13 cellular contexts compared by ENCODE assay signal in the genomic region with DNA sequence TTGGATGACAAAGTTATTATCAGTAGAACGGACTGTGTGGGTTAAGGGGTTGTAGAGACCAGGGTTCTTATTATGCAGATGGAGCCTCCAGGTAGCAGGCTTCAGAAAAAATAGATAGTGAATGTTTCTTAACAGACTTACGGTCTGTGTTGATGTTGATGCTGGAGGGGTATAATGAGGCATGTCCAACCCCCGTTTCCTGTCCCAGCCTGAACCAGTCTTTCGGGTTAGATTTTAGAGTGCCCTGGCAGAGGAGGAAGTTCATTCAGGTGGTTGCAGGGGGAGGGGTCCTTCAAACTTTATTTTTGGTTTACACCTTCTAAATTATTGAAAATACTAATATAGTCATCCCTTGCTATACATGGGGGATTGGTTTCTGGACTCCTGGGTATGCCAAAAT. TPM values are rescaled to one million over a fixed set of nuclear protein-coding genes. Genes with fewer than 3 reads are reported as not detected.
DNase-seq lines count a peak whose midpoint lies in the region; ATAC-seq and TF ChIP-seq lines count a peak whose summit lies in the region.
"Had no signal": no experiment of that assay in that cellular context is flagged by ENCODE, and none has a peak within 500 bp of the region (broad histone marks: within the 10 kb centered on the region; RNA-seq: fewer than 3 reads in every experiment).

No MANE protein-coding gene starts in this region.

- no peaks in the 10 kb centered on the region for H3K9me3 ChIP-seq in naive thymus-derived CD4-positive, alpha-beta T cell (ENCODE audit: control insufficient read depth in 2 of 3, low read length in 3 of 3)
- H3K9me3 ChIP-seq in Karpas-422 (ENCODE audit: low read length): no peaks in the 10 kb centered on the region

- peak overlapping the region; percentile 77 for H3K27ac Mint-ChIP-seq in activated CD8-positive, alpha-beta T cell treated with anti-CD3 and anti-CD28 coated beads for 36 hours
- peak overlapping the region; percentile 9 to 92 (median 81) for H3K27ac Mint-ChIP-seq in naive thymus-derived CD4-positive, alpha-beta T cell

- H3K27me3 ChIP-seq in naive thymus-derived CD4-positive, alpha-beta T cell (ENCODE audit: control insufficient read depth in 2 of 2, insufficient read depth in 2 of 2, low read length in 2 of 2): no peaks in the 10 kb centered on the region
- H3K27me3 ChIP-seq in Karpas-422 (ENCODE audit: low read length): no peaks in the 10 kb centered on the region

- H3K4me3 Mint-ChIP-seq in activated CD8-positive, alpha-beta T cell treated with anti-CD3 and anti-CD28 coated beads for 36 hours: peak overlapping the region; percentile 9
- peak overlapping the region; percentile 7 to 77 (median 60) for H3K4me3 Mint-ChIP-seq in naive thymus-derived CD4-positive, alpha-beta T cell
- H3K4me3 Mint-ChIP-seq: neural crest cell had no signal

- H3K79me2 ChIP-seq in Karpas-422 (ENCODE audit: low read length): no peaks in the 10 kb centered on the region

- no peaks in the 10 kb centered on the region for H3K36me3 Mint-ChIP-seq in activated CD8-positive, alpha-beta T cell treated with anti-CD3 and anti-CD28 coated beads for 36 hours (ENCODE audit: low read depth)
- H3K36me3 Mint-ChIP-seq in naive thymus-derived CD4-positive, alpha-beta T cell: peaks cover 0 to 6% (median 0%) of the 10 kb centered on the region in 5 donors

- H3K27ac ChIP-seq in naive thymus-derived CD4-positive, alpha-beta T cell (ENCODE audit: low read depth, low read length): no peak overlapping the region
- no peak overlapping the region for H3K27ac ChIP-seq in Karpas-422 (ENCODE audit: low read length)

- no peak for DNase-seq in activated CD4-positive, CD25-positive, alpha-beta regulatory T cell (lab: John Stamatoyannopoulos, UW)
- no peak for DNase-seq in activated CD8-positive, alpha-beta T cell treated with anti-CD3 and anti-CD28 coated beads for 36 hours
- peak in 5 of 9 donors; percentile 30 to 55 (median 52) for DNase-seq in naive thymus-derived CD4-positive, alpha-beta T cell
- DNase-seq in Karpas-422 (no peak), activated gamma-delta T cell treated with Interleukin-2 at 50 U/mL for 16 hours (no peak)
- DNase-seq: dermis blood vessel endothelial cell, HCEC 1CT, KG1, NCI-H1930 had no signal

- H3K4me2 ChIP-seq in Karpas-422 (ENCODE audit: low read depth, low read length, poor library complexity, severe bottlenecking): no peak overlapping the region

- no peaks in the 10 kb centered on the region for H3K27me3 Mint-ChIP-seq in activated CD8-positive, alpha-beta T cell treated with anti-CD3 and anti-CD28 coated beads for 36 hours
- no peaks in the 10 kb centered on the region for H3K27me3 Mint-ChIP-seq in naive thymus-derived CD4-positive, alpha-beta T cell

- CTCF ChIA-PET in activated CD8-positive, alpha-beta T cell treated with anti-CD3 and anti-CD28 coated beads for 36 hours (lab: Charles Lee): interaction anchor here (1.3 kb wide), 1 partner anchor 15 kb away, joined by 6 read pairs; no protein-coding TSS in a partner anchor
- CTCF ChIA-PET in naive thymus-derived CD4-positive, alpha-beta T cell (lab: Charles Lee): interaction anchor here (0.6 to 2.4 kb wide), 3 partner anchors 9 to 41 kb away, joined by 3 to 7 read pairs (median 4); no protein-coding TSS in a partner anchor

- peak; percentile 43 to 51 for ATAC-seq in activated CD4-positive, CD25-positive, alpha-beta regulatory T cell treated with anti-CD3 and anti-CD28 coated beads, Interleukin-2, amount 50 U/mL, for 24 hours
- ATAC-seq in GM21825 (IDR thresholded peaks at IDR 0.05; ENCODE audit: unreplicated experiment): peak; percentile 61
- peak; percentile 76 for ATAC-seq in activated CD8-positive, alpha-beta T cell treated with anti-CD3 and anti-CD28 coated beads for 36 hours
- ATAC-seq in naive thymus-derived CD4-positive, alpha-beta T cell: peak; percentile 63
- ATAC-seq in GM19023 (IDR thresholded peaks at IDR 0.05; ENCODE audit: unreplicated experiment): no peak

- no peaks in the 10 kb centered on the region for H4K20me1 ChIP-seq in Karpas-422 (ENCODE audit: insufficient read depth, low read depth, low read length)

- POLR2A ChIA-PET in activated CD8-positive, alpha-beta T cell treated with anti-CD3 and anti-CD28 coated beads for 36 hours (lab: Charles Lee): interaction anchor here (0.6 to 1.7 kb wide), 3 partner anchors 17 to 193 kb away, joined by 3 to 6 read pairs (median 4); no protein-coding TSS in a partner anchor
- POLR2A ChIA-PET in naive thymus-derived CD4-positive, alpha-beta T cell (lab: Charles Lee): interaction anchor here (0.9 to 1.7 kb wide), 6 partner anchors 9 to 53 kb away, joined by 3 to 8 read pairs (median 4); no protein-coding TSS in a partner anchor

- H3K36me3 ChIP-seq in naive thymus-derived CD4-positive, alpha-beta T cell (ENCODE audit: control insufficient read depth in 2 of 3, insufficient read depth in 3 of 3, low read length in 3 of 3): no peaks in the 10 kb centered on the region
- no peaks in the 10 kb centered on the region for H3K36me3 ChIP-seq in Karpas-422 (ENCODE audit: insufficient read depth, low read length)

- H3K4me1 ChIP-seq in naive thymus-derived CD4-positive, alpha-beta T cell (ENCODE audit: control insufficient read depth in 2 of 2, insufficient read depth in 2 of 2, low read length in 2 of 2): peaks cover 28 to 68% of the 10 kb centered on the region in 2 donors
- H3K4me1 ChIP-seq in Karpas-422 (ENCODE audit: low read length): peaks cover 5% of the 10 kb centered on the region

- peaks cover 79% of the 10 kb centered on the region for H3K4me1 Mint-ChIP-seq in activated CD8-positive, alpha-beta T cell treated with anti-CD3 and anti-CD28 coated beads for 36 hours (ENCODE audit: low read depth)
- H3K4me1 Mint-ChIP-seq in naive thymus-derived CD4-positive, alpha-beta T cell: peaks cover 65 to 95% (median 86%) of the 10 kb centered on the region in 7 donors

- intact Hi-C loops in activated CD8-positive, alpha-beta T cell treated with anti-CD3 and anti-CD28 coated beads for 36 hours (cut with micrococcal nuclease): no loop called here
- intact Hi-C loops in naive thymus-derived CD4-positive, alpha-beta T cell (cut with micrococcal nuclease): loop anchor here in 1 of 2 donors (1.0 kb wide), 1 partner anchor 15 kb away; no protein-coding TSS in a partner anchor

- no peaks in the 10 kb centered on the region for H3K9me2 ChIP-seq in Karpas-422 (replicated peaks; ENCODE audit: insufficient read depth, low read length)

- no peak overlapping the region for H3K9ac ChIP-seq in Karpas-422 (ENCODE audit: low read length)

- H3K9me3 Mint-ChIP-seq in activated CD8-positive, alpha-beta T cell treated with anti-CD3 and anti-CD28 coated beads for 36 hours: peaks cover 3% of the 10 kb centered on the region
- no peaks in the 10 kb centered on the region for H3K9me3 Mint-ChIP-seq in naive thymus-derived CD4-positive, alpha-beta T cell
- H3K9me3 Mint-ChIP-seq: neural crest cell had no signal

- no peak for TF ChIP-seq CTCF in activated CD8-positive, alpha-beta T cell treated with anti-CD3 and anti-CD28 coated beads for 36 hours (IDR thresholded peaks at IDR 0.05)

- no peak overlapping the region for H3K4me3 ChIP-seq in naive thymus-derived CD4-positive, alpha-beta T cell (ENCODE audit: low read length)
- no peak overlapping the region for H3K4me3 ChIP-seq in Karpas-422 (ENCODE audit: low read length)

- no peak overlapping the region for H2AFZ ChIP-seq in Karpas-422 (ENCODE audit: low read length)

RNA-seq across cellular contexts. Expression of a gene that starts 9.7 kb away (rescaled TPM):
- total RNA-seq in activated CD8-positive, alpha-beta T cell treated with anti-CD3 and anti-CD28 coated beads for 36 hours: 100 to 1,000 TPM; 290 to 317 TPM
- total RNA-seq in naive thymus-derived CD4-positive, alpha-beta T cell: 100 to 1,000 TPM; 389 to 465 (median 460) TPM
- polyA plus RNA-seq in naive thymus-derived CD4-positive, alpha-beta T cell: 100 to 1,000 TPM; 114 to 268 TPM
- total RNA-seq in Karpas-422 (2014; rRNA removed; shearing (Covaris generic); ENCODE audit: low replicate concordance): 2.3 and 5.3 TPM in 2 replicates

Comparison
In these comparisons a context has a peak if more than half of its experiments do, and no peak if none do; other contexts are left out.
1. DNase-seq: peak in naive thymus-derived CD4-positive, alpha-beta T cell (5 of 9); none in activated CD4-positive, CD25-positive, alpha-beta regulatory T cell (0 of 4), activated CD8-positive, alpha-beta T cell treated with anti-CD3 and anti-CD28 coated beads for 36 hours (single experiment), Karpas-422 (single experiment) and activated gamma-delta T cell treated with Interleukin-2 at 50 U/mL for 16 hours (single experiment).
2. RNA of a gene that starts 9.7 kb away (total RNA-seq): 389 to 465 TPM in naive thymus-derived CD4-positive, alpha-beta T cell and 290 to 317 TPM in activated CD8-positive, alpha-beta T cell treated with anti-CD3 and anti-CD28 coated beads for 36 hours; 2.3 to 5.3 TPM in Karpas-422; every median in the first group is over 10 times any median in the second.